ENCODE assay signal across 1 cellular context in genomic region chr15:59950603-59951388, GRCh38.
A peak's percentile ranks its signal among the peaks of the same experiment; 100 is the strongest.
TF ChIP-seq lines count a peak whose summit lies in the region.

No MANE protein-coding gene starts in this region.

TF ChIP-seq in HEK293, 187 proteins besides CTCF, POLR2A, EP300 and RAD21 (continued from another document):
- no peak for TF ChIP-seq HIC1 (tag by site-specific recombination; IDR thresholded peaks at IDR 0.05)
- TF ChIP-seq ZNF366 (tag by site-specific recombination; conservative IDR thresholded peaks at IDR 0.05): peak; percentile 61
- TF ChIP-seq, protein P1, sequence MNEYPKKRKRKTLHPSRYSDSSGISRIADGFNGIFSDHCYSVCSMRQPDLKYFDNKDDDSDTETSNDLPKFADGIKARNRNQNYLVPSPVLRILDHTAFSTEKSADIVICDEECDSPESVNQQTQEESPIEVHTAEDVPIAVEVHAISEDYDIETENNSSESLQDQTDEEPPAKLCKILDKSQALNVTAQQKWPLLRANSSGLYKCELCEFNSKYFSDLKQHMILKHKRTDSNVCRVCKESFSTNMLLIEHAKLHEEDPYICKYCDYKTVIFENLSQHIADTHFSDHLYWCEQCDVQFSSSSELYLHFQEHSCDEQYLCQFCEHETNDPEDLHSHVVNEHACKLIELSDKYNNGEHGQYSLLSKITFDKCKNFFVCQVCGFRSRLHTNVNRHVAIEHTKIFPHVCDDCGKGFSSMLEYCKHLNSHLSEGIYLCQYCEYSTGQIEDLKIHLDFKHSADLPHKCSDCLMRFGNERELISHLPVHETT (tag by site-specific recombination; IDR thresholded peaks at IDR 0.05): no peak
- TF ChIP-seq ZNF449 (tag by site-specific recombination; IDR thresholded peaks at IDR 0.05): no peak
- TF ChIP-seq SP3 (tag by site-specific recombination; IDR thresholded peaks at IDR 0.05): no peak
- no peak for TF ChIP-seq HOXD13 (CRISPR knock-in tag; IDR thresholded peaks at IDR 0.05; ENCODE audit: borderline replicate concordance)
- TF ChIP-seq ZNF626 (tag by site-specific recombination; IDR thresholded peaks at IDR 0.05): no peak
- TF ChIP-seq SP7 (tag by site-specific recombination; IDR thresholded peaks at IDR 0.05): peak; percentile 92
- TF ChIP-seq FEZF1 (tag by site-specific recombination; IDR thresholded peaks at IDR 0.05): peak; percentile 35; the same call in 1 of the 2 replicates
- no peak for TF ChIP-seq ZNF555 (tag by site-specific recombination; conservative IDR thresholded peaks at IDR 0.05)
- TF ChIP-seq ZNF521 (tag by site-specific recombination; IDR thresholded peaks at IDR 0.05): no peak
- TF ChIP-seq ZNF416 (tag by site-specific recombination; IDR thresholded peaks at IDR 0.05): no peak
- TF ChIP-seq MZF1 (tag by site-specific recombination; IDR thresholded peaks at IDR 0.05; ENCODE audit: borderline replicate concordance): peak; percentile 49; the same call in 1 of the 2 replicates
- no peak for TF ChIP-seq KLF10 (tag by site-specific recombination; IDR thresholded peaks at IDR 0.05)
- TF ChIP-seq ZNF510 (tag by site-specific recombination; IDR thresholded peaks at IDR 0.05; ENCODE audit: insufficient replicate concordance): no peak
- TF ChIP-seq PRDM1 (tag by site-specific recombination; IDR thresholded peaks at IDR 0.05): peak; percentile 98
- TF ChIP-seq ZNF114 (tag by site-specific recombination; IDR thresholded peaks at IDR 0.05): no peak
- TF ChIP-seq ZNF138 (tag by site-specific recombination; IDR thresholded peaks at IDR 0.05; ENCODE audit: borderline replicate concordance): no peak
- TF ChIP-seq ZNF529 (tag by site-specific recombination; IDR thresholded peaks at IDR 0.05; ENCODE audit: insufficient replicate concordance): no peak
- no peak for TF ChIP-seq ZFP3 (tag by site-specific recombination; IDR thresholded peaks at IDR 0.05; ENCODE audit: low read depth)
- TF ChIP-seq ZNF660 (tag by site-specific recombination; IDR thresholded peaks at IDR 0.05): no peak
- TF ChIP-seq ZBTB21 (tag by site-specific recombination; IDR thresholded peaks at IDR 0.05): no peak
- peak; percentile 87 for TF ChIP-seq GLIS1 (tag by site-specific recombination; IDR thresholded peaks at IDR 0.05)
- TF ChIP-seq OSR2 (tag by site-specific recombination; IDR thresholded peaks at IDR 0.05): peak; percentile 82
- TF ChIP-seq ZNF280D (tag by site-specific recombination; IDR thresholded peaks at IDR 0.05): no peak
- peak; percentile 29; the same call in 1 of the 2 replicates for TF ChIP-seq PATZ1 (tag by site-specific recombination; IDR thresholded peaks at IDR 0.05)
- TF ChIP-seq, protein P2, sequence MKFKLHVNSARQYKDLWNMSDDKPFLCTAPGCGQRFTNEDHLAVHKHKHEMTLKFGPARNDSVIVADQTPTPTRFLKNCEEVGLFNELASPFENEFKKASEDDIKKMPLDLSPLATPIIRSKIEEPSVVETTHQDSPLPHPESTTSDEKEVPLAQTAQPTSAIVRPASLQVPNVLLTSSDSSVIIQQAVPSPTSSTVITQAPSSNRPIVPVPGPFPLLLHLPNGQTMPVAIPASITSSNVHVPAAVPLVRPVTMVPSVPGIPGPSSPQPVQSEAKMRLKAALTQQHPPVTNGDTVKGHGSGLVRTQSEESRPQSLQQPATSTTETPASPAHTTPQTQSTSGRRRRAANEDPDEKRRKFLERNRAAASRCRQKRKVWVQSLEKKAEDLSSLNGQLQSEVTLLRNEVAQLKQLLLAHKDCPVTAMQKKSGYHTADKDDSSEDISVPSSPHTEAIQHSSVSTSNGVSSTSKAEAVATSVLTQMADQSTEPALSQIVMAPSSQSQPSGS (tag by site-specific recombination; IDR thresholded peaks at IDR 0.05; ENCODE audit: low read depth): peak; percentile 48; the same call in 1 of the 2 replicates
- TF ChIP-seq ZFP41 (tag by site-specific recombination; IDR thresholded peaks at IDR 0.05; ENCODE audit: borderline replicate concordance): no peak
- TF ChIP-seq WT1 (tag by site-specific recombination; IDR thresholded peaks at IDR 0.05): peak; percentile 98
- TF ChIP-seq ZNF629 (tag by site-specific recombination; IDR thresholded peaks at IDR 0.05): peak; percentile 69
- peak; percentile 69 for TF ChIP-seq PRDM6 (tag by site-specific recombination; IDR thresholded peaks at IDR 0.05)
